Comparison of ENCODE assay signal across 3 cellular contexts in the genomic region with DNA sequence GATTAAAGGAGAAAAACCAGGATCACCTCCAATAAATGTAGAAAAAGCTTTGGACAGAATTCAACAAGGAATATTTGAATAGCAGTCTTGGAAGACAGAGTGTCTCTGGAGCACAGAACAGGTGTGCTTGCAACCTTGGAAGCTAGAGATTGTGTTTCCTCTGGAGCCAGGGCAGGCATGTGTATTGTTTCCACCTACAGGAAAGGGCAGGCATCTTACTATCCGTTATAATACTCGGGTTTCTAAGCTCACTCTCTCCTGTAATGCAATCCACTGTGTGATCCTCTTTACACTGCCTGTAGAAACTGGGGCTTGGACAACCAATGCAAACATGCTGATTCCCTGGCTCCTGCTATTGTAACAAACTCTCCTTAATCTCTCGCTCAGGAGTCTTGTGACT.
TF ChIP-seq lines count a peak whose summit lies in the region.

No MANE protein-coding gene starts in this region.

TF ChIP-seq in SK-N-SH treated with all-trans-retinoic acid at 6 μM for 48 hours, 23 proteins besides CTCF, POLR2A, EP300 and RAD21:
- no peak for TF ChIP-seq ZC3H10 (CRISPR knock-in tag; IDR thresholded peaks at IDR 0.05)
- no peak for TF ChIP-seq TOX (CRISPR knock-in tag; IDR thresholded peaks at IDR 0.05; ENCODE audit: borderline replicate concordance)
- TF ChIP-seq, protein P1, sequence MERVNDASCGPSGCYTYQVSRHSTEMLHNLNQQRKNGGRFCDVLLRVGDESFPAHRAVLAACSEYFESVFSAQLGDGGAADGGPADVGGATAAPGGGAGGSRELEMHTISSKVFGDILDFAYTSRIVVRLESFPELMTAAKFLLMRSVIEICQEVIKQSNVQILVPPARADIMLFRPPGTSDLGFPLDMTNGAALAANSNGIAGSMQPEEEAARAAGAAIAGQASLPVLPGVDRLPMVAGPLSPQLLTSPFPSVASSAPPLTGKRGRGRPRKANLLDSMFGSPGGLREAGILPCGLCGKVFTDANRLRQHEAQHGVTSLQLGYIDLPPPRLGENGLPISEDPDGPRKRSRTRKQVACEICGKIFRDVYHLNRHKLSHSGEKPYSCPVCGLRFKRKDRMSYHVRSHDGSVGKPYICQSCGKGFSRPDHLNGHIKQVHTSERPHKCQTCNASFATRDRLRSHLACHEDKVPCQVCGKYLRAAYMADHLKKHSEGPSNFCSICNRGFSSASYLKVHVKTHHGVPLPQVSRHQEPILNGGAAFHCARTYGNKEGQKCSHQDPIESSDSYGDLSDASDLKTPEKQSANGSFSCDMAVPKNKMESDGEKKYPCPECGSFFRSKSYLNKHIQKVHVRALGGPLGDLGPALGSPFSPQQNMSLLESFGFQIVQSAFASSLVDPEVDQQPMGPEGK (CRISPR knock-in tag; IDR thresholded peaks at IDR 0.05; ENCODE audit: borderline replicate concordance): no peak
- no peak for TF ChIP-seq GLIS3 (CRISPR knock-in tag; IDR thresholded peaks at IDR 0.05)
- TF ChIP-seq, protein P2, sequence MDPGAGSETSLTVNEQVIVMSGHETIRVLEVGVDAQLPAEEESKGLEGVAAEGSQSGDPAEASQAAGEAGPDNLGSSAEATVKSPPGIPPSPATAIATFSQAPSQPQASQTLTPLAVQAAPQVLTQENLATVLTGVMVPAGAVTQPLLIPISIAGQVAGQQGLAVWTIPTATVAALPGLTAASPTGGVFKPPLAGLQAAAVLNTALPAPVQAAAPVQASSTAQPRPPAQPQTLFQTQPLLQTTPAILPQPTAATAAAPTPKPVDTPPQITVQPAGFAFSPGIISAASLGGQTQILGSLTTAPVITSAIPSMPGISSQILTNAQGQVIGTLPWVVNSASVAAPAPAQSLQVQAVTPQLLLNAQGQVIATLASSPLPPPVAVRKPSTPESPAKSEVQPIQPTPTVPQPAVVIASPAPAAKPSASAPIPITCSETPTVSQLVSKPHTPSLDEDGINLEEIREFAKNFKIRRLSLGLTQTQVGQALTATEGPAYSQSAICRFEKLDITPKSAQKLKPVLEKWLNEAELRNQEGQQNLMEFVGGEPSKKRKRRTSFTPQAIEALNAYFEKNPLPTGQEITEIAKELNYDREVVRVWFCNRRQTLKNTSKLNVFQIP (CRISPR knock-in tag; IDR thresholded peaks at IDR 0.05; ENCODE audit: borderline replicate concordance, low read depth): no peak
- TF ChIP-seq, protein P3, sequence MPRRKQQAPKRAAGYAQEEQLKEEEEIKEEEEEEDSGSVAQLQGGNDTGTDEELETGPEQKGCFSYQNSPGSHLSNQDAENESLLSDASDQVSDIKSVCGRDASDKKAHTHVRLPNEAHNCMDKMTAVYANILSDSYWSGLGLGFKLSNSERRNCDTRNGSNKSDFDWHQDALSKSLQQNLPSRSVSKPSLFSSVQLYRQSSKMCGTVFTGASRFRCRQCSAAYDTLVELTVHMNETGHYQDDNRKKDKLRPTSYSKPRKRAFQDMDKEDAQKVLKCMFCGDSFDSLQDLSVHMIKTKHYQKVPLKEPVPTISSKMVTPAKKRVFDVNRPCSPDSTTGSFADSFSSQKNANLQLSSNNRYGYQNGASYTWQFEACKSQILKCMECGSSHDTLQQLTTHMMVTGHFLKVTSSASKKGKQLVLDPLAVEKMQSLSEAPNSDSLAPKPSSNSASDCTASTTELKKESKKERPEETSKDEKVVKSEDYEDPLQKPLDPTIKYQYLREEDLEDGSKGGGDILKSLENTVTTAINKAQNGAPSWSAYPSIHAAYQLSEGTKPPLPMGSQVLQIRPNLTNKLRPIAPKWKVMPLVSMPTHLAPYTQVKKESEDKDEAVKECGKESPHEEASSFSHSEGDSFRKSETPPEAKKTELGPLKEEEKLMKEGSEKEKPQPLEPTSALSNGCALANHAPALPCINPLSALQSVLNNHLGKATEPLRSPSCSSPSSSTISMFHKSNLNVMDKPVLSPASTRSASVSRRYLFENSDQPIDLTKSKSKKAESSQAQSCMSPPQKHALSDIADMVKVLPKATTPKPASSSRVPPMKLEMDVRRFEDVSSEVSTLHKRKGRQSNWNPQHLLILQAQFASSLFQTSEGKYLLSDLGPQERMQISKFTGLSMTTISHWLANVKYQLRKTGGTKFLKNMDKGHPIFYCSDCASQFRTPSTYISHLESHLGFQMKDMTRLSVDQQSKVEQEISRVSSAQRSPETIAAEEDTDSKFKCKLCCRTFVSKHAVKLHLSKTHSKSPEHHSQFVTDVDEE (CRISPR knock-in tag; IDR thresholded peaks at IDR 0.05): no peak
- no peak for TF ChIP-seq RARB (CRISPR knock-in tag; IDR thresholded peaks at IDR 0.05)
- no peak for TF ChIP-seq ZNF70 (CRISPR knock-in tag; IDR thresholded peaks at IDR 0.05)
- TF ChIP-seq BACH2 (CRISPR knock-in tag; IDR thresholded peaks at IDR 0.05; ENCODE audit: borderline replicate concordance): no peak

TF ChIP-seq in SK-N-SH, 30 proteins besides CTCF, POLR2A, EP300 and RAD21:
- TF ChIP-seq POLR2AphosphoS5 (IDR thresholded peaks at IDR 0.05; ENCODE audit: low read depth, low read length) (no peak), GATA2 (CRISPR knock-in tag; IDR thresholded peaks at IDR 0.05) (no peak), RXRA (IDR thresholded peaks at IDR 0.05; ENCODE audit: borderline replicate concordance, low read depth) (no peak), RFX5 (IDR thresholded peaks at IDR 0.05; ENCODE audit: low read length) (no peak), ELF1 (IDR thresholded peaks at IDR 0.05) (no peak), MXI1 (IDR thresholded peaks at IDR 0.05; ENCODE audit: low read depth, low read length) (no peak), EZH2phosphoT487 (IDR thresholded peaks at IDR 0.05; ENCODE audit: borderline replicate concordance, low read depth) (no peak), CHD2 (IDR thresholded peaks at IDR 0.05; ENCODE audit: low read length, partially characterized antibody) (no peak), FOSL2 (IDR thresholded peaks at IDR 0.05; ENCODE audit: borderline replicate concordance, low read depth) (no peak), TCF12 (IDR thresholded peaks at IDR 0.05) (no peak), SIN3A (IDR thresholded peaks at IDR 0.05; ENCODE audit: borderline replicate concordance, low read depth, low read length) (no peak), RCOR1 (IDR thresholded peaks at IDR 0.05; ENCODE audit: low read length) (no peak)
- TF ChIP-seq, protein P4, sequence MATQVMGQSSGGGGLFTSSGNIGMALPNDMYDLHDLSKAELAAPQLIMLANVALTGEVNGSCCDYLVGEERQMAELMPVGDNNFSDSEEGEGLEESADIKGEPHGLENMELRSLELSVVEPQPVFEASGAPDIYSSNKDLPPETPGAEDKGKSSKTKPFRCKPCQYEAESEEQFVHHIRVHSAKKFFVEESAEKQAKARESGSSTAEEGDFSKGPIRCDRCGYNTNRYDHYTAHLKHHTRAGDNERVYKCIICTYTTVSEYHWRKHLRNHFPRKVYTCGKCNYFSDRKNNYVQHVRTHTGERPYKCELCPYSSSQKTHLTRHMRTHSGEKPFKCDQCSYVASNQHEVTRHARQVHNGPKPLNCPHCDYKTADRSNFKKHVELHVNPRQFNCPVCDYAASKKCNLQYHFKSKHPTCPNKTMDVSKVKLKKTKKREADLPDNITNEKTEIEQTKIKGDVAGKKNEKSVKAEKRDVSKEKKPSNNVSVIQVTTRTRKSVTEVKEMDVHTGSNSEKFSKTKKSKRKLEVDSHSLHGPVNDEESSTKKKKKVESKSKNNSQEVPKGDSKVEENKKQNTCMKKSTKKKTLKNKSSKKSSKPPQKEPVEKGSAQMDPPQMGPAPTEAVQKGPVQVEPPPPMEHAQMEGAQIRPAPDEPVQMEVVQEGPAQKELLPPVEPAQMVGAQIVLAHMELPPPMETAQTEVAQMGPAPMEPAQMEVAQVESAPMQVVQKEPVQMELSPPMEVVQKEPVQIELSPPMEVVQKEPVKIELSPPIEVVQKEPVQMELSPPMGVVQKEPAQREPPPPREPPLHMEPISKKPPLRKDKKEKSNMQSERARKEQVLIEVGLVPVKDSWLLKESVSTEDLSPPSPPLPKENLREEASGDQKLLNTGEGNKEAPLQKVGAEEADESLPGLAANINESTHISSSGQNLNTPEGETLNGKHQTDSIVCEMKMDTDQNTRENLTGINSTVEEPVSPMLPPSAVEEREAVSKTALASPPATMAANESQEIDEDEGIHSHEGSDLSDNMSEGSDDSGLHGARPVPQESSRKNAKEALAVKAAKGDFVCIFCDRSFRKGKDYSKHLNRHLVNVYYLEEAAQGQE (IDR thresholded peaks at IDR 0.05; ENCODE audit: low read depth, low read length): no peak
- TF ChIP-seq, protein P5, sequence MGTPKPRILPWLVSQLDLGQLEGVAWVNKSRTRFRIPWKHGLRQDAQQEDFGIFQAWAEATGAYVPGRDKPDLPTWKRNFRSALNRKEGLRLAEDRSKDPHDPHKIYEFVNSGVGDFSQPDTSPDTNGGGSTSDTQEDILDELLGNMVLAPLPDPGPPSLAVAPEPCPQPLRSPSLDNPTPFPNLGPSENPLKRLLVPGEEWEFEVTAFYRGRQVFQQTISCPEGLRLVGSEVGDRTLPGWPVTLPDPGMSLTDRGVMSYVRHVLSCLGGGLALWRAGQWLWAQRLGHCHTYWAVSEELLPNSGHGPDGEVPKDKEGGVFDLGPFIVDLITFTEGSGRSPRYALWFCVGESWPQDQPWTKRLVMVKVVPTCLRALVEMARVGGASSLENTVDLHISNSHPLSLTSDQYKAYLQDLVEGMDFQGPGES (IDR thresholded peaks at IDR 0.05; ENCODE audit: low read depth, low read length): no peak
- TF ChIP-seq, protein P6, sequence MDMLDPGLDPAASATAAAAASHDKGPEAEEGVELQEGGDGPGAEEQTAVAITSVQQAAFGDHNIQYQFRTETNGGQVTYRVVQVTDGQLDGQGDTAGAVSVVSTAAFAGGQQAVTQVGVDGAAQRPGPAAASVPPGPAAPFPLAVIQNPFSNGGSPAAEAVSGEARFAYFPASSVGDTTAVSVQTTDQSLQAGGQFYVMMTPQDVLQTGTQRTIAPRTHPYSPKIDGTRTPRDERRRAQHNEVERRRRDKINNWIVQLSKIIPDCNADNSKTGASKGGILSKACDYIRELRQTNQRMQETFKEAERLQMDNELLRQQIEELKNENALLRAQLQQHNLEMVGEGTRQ (IDR thresholded peaks at IDR 0.05; ENCODE audit: borderline replicate concordance, low read depth, low read length): no peak

TF ChIP-seq in endothelial cell of umbilical vein, 7 proteins besides CTCF, POLR2A, EP300 and RAD21:
- TF ChIP-seq GATA2 (IDR thresholded peaks at IDR 0.05; ENCODE audit: insufficient read depth, insufficient read length, low read depth, low read length) (no peak), FOS (IDR thresholded peaks at IDR 0.05; ENCODE audit: borderline replicate concordance, insufficient read depth, low read length) (no peak), JUN (IDR thresholded peaks at IDR 0.05; ENCODE audit: borderline replicate concordance, insufficient read depth, insufficient read length, low read depth) (no peak), EZH2 (IDR thresholded peaks at IDR 0.05; ENCODE audit: borderline replicate concordance, low read depth, low read length, severe bottlenecking) (no peak), MYC (IDR thresholded peaks at IDR 0.05; ENCODE audit: low read depth, low read length) (no peak), POLR2AphosphoS5 (IDR thresholded peaks at IDR 0.05; ENCODE audit: insufficient read depth, low read depth, low read length) (no peak)
- TF ChIP-seq, protein P7, sequence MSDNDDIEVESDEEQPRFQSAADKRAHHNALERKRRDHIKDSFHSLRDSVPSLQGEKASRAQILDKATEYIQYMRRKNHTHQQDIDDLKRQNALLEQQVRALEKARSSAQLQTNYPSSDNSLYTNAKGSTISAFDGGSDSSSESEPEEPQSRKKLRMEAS (IDR thresholded peaks at IDR 0.05; ENCODE audit: insufficient read depth, insufficient read length): no peak
